In genomic region chr15:48283361-48284157, GRCh38 we compare ENCODE assay signal across 27 cellular contexts. TPM values are rescaled to one million over a fixed set of nuclear protein-coding genes. Genes with fewer than 3 reads are reported as not detected.
DNase-seq lines count a peak whose midpoint lies in the region; ATAC-seq and TF ChIP-seq lines count a peak whose summit lies in the region.
"Had no signal": no experiment of that assay in that cellular context is flagged by ENCODE, and none has a peak within 500 bp of the region (broad histone marks: within the 10 kb centered on the region; RNA-seq: fewer than 3 reads in every experiment).

No MANE protein-coding gene starts in this region.

- no peak overlapping the region for H3K9ac ChIP-seq in stomach smooth muscle (ENCODE audit: low read length in 2 of 2)

- H3K27ac ChIP-seq in right cardiac atrium (ENCODE audit: low read length) (no peak overlapping the region), stomach smooth muscle (ENCODE audit: low read length) (peak overlapping the region; percentile 18), caudate nucleus (ENCODE audit: low read depth, low read length) (no peak overlapping the region), testis (no peak overlapping the region)
- H3K27ac ChIP-seq: A549, esophagus squamous epithelium, prostate gland had no signal

- H3K9me3 ChIP-seq in right cardiac atrium (ENCODE audit: control insufficient read depth, low read length), result no peaks in the 10 kb centered on the region
- no peaks in the 10 kb centered on the region for H3K9me3 ChIP-seq in stomach smooth muscle (ENCODE audit: control insufficient read depth in 2 of 2, low read length in 2 of 2)
- no peaks in the 10 kb centered on the region for H3K9me3 ChIP-seq in testis
- H3K9me3 ChIP-seq: A549, esophagus squamous epithelium, prostate gland had no signal

- 0 out of 2 replicates have a peak overlapping the region, but pooled peaks have one; percentile 8 for H3K27ac Mint-ChIP-seq in WTC11
- H3K27ac Mint-ChIP-seq: activated naive CD8-positive, alpha-beta T cell treated with anti-CD3 and anti-CD28 coated beads, Interleukin-2, amount 10 ng/mL, durations not matched to agents 7 days and 5 days; activated T-helper 1 cell treated with anti-CD3 and anti-CD28 coated beads, Interleukin-12 subunit alpha, Interleukin-12 subunit beta, Interleukin-2, Interleukin-4 antibody, amounts not matched to agents 30 ng/mL and 10 ng/mL and 1 ng/mL, durations not matched to agents 14 hours and 24 hours and 36 hours; CD14-positive monocyte; memory B cell; natural killer cell; stimulated activated effector memory CD8-positive, alpha-beta T cell treated with anti-CD3 and anti-CD28 coated beads, Interleukin-12 subunit alpha, Interleukin-12 subunit beta, amount 100 ng/mL, for 72 hours; T-helper 2 cell treated with Interferon-gamma antibody and Interleukin-4, amounts not matched to agents 5 μg/mL and 100 μg/mL, for 36 hours had no signal

- no peaks in the 10 kb centered on the region for H3K36me3 ChIP-seq in stomach smooth muscle (ENCODE audit: control insufficient read depth in 2 of 2, insufficient read depth in 2 of 2, low read length in 2 of 2)
- no peaks in the 10 kb centered on the region for H3K36me3 ChIP-seq in testis (ENCODE audit: low read depth, missing control alignments)
- H3K36me3 ChIP-seq: esophagus squamous epithelium, prostate gland had no signal

- no peaks in the 10 kb centered on the region for H3K9me3 Mint-ChIP-seq in WTC11
- H3K9me3 Mint-ChIP-seq: activated naive CD8-positive, alpha-beta T cell treated with anti-CD3 and anti-CD28 coated beads, Interleukin-2, amount 10 ng/mL, durations not matched to agents 7 days and 5 days; activated T-helper 1 cell treated with anti-CD3 and anti-CD28 coated beads, Interleukin-12 subunit alpha, Interleukin-12 subunit beta, Interleukin-2, Interleukin-4 antibody, amounts not matched to agents 30 ng/mL and 10 ng/mL and 1 ng/mL, durations not matched to agents 14 hours and 24 hours and 36 hours; CD14-positive monocyte; central memory CD8-positive, alpha-beta T cell; memory B cell; natural killer cell; stimulated activated effector memory CD8-positive, alpha-beta T cell treated with anti-CD3 and anti-CD28 coated beads, Interleukin-12 subunit alpha, Interleukin-12 subunit beta, amount 100 ng/mL, for 72 hours; T-helper 2 cell treated with Interferon-gamma antibody and Interleukin-4, amounts not matched to agents 5 μg/mL and 100 μg/mL, for 36 hours had no signal

- no peaks in the 10 kb centered on the region for H3K27me3 ChIP-seq in right cardiac atrium (ENCODE audit: control insufficient read depth, insufficient read depth)
- H3K27me3 ChIP-seq in stomach smooth muscle (ENCODE audit: control insufficient read depth in 1 of 2, insufficient read depth in 2 of 2, low read length in 2 of 2), result no peaks in the 10 kb centered on the region
- no peaks in the 10 kb centered on the region for H3K27me3 ChIP-seq in testis

- no peaks in the 10 kb centered on the region for H3K27me3 Mint-ChIP-seq in WTC11 (ENCODE audit: low read depth)

- peaks cover 1% of the 10 kb centered on the region for H3K4me1 ChIP-seq in right cardiac atrium (ENCODE audit: control insufficient read depth, insufficient read depth, low read length)
- H3K4me1 ChIP-seq in stomach smooth muscle (ENCODE audit: control insufficient read depth, insufficient read depth, low read length), result peaks cover 30% of the 10 kb centered on the region
- H3K4me1 ChIP-seq in testis, result peaks cover 3% of the 10 kb centered on the region
- H3K4me1 ChIP-seq: prostate gland had no signal

- CTCF ChIA-PET in WTC11 (lab: Charles Lee), result interaction anchor here (0.7 to 3.5 kb wide), 6 partner anchors 11 to 320 kb away, joined by 3 to 18 read pairs (median 6); no protein-coding TSS in a partner anchor
- CTCF ChIA-PET in HEK293T (lab: Yijun Ruan, JAX), result interaction anchor here (0.8 kb wide), 1 partner anchor 198 kb away, joined by 3 read pairs; no protein-coding TSS in a partner anchor

- POLR2A ChIA-PET in WTC11 (lab: Charles Lee) (no interaction called here), HEK293T (lab: Yijun Ruan, JAX) (no interaction called here)

- DNase-seq in NCI-H345 (lab: John Stamatoyannopoulos, UW), result peak; percentile 2
- no peak for DNase-seq in NCI-H345 treated with DMSO at 0.1 percent for 48 hours (lab: John Stamatoyannopoulos, UW; ENCODE audit: unreplicated experiment)
- DNase-seq in WTC11 (ENCODE audit: low spot score), result no peak
- peak in 1 of 3 donors; percentile 5 for DNase-seq in right cardiac atrium
- no peak for DNase-seq in caudate nucleus (lab: John Stamatoyannopoulos, UW)
- DNase-seq in HEK293T (ENCODE audit: extremely low spot score), result no peak
- no peak for DNase-seq in testis
- DNase-seq: activated CD4-positive, CD25-positive, alpha-beta regulatory T cell treated with anti-CD3 and anti-CD28 coated beads, Interleukin-2, amount 50 U/mL, for 72 hours; activated naive CD8-positive, alpha-beta T cell treated with anti-CD3 and anti-CD28 coated beads, Interleukin-2, amount 10 ng/mL, durations not matched to agents 7 days and 5 days; effector CD8-positive, alpha-beta T cell; esophagus squamous epithelium; head of caudate nucleus; Karpas-422; natural killer cell; NCI-H1092 treated with DMSO at 0.1 percent for 48 hours; SIG-M5; stimulated activated CD4-positive, alpha-beta T cell treated with anti-CD3 and anti-CD28 coated beads, Interleukin-12 subunit alpha, Interleukin-12 subunit beta, amount 100 ng/mL, for 4 hours; trophoblast cell had no signal

- no peak overlapping the region for H3K4me3 Mint-ChIP-seq in WTC11
- H3K4me3 Mint-ChIP-seq: activated naive CD8-positive, alpha-beta T cell treated with anti-CD3 and anti-CD28 coated beads, Interleukin-2, amount 10 ng/mL, durations not matched to agents 7 days and 5 days; activated T-helper 1 cell treated with anti-CD3 and anti-CD28 coated beads, Interleukin-12 subunit alpha, Interleukin-12 subunit beta, Interleukin-2, Interleukin-4 antibody, amounts not matched to agents 30 ng/mL and 10 ng/mL and 1 ng/mL, durations not matched to agents 14 hours and 24 hours and 36 hours; CD14-positive monocyte; central memory CD8-positive, alpha-beta T cell; memory B cell; natural killer cell; stimulated activated effector memory CD8-positive, alpha-beta T cell treated with anti-CD3 and anti-CD28 coated beads, Interleukin-12 subunit alpha, Interleukin-12 subunit beta, amount 100 ng/mL, for 72 hours; T-helper 2 cell treated with Interferon-gamma antibody and Interleukin-4, amounts not matched to agents 5 μg/mL and 100 μg/mL, for 36 hours had no signal

- H3K4me1 Mint-ChIP-seq in WTC11, result peaks cover 62% of the 10 kb centered on the region
- H3K4me1 Mint-ChIP-seq: central memory CD8-positive, alpha-beta T cell; stimulated activated effector memory CD8-positive, alpha-beta T cell treated with anti-CD3 and anti-CD28 coated beads, Interleukin-12 subunit alpha, Interleukin-12 subunit beta, amount 100 ng/mL, for 72 hours had no signal

- no peaks in the 10 kb centered on the region for H3K36me3 Mint-ChIP-seq in WTC11
- H3K36me3 Mint-ChIP-seq: activated naive CD8-positive, alpha-beta T cell treated with anti-CD3 and anti-CD28 coated beads, Interleukin-2, amount 10 ng/mL, durations not matched to agents 7 days and 5 days; CD14-positive monocyte; memory B cell; natural killer cell; stimulated activated effector memory CD8-positive, alpha-beta T cell treated with anti-CD3 and anti-CD28 coated beads, Interleukin-12 subunit alpha, Interleukin-12 subunit beta, amount 100 ng/mL, for 72 hours had no signal

- 38% methylated on average over 6 of the region's 6 CpGs for WGBS in right cardiac atrium
- 52 to 77% methylated on average over 6 of the region's 6 CpGs for WGBS in testis, 2 donors

- intact Hi-C loops in right cardiac atrium (cut with DNase I) (loop anchor here in 1 of 4 donors (10.0 kb wide), 1 partner anchor 1089 kb away; no protein-coding TSS in a partner anchor), testis (cut with DNase I; ENCODE audit: low total_unique reads) (no loop called here)

- ATAC-seq in WTC11 (no peak), right cardiac atrium (peak; percentile 89 to 93)
- ATAC-seq: natural killer cell; stimulated activated effector memory CD8-positive, alpha-beta T cell treated with anti-CD3 and anti-CD28 coated beads, Interleukin-12 subunit alpha, Interleukin-12 subunit beta, amount 100 ng/mL, for 72 hours had no signal

- no peak for TF ChIP-seq CTCF in WTC11 (IDR thresholded peaks at IDR 0.05)
- no peak for TF ChIP-seq CTCF in testis (IDR thresholded peaks at IDR 0.05)

- TF ChIP-seq POLR2A in testis (IDR thresholded peaks at IDR 0.05), result no peak

- H3K4me3 ChIP-seq in right cardiac atrium (ENCODE audit: low read length) (no peak overlapping the region), stomach smooth muscle (ENCODE audit: low read length in 2 of 2) (no peak overlapping the region), testis (no peak overlapping the region)
- H3K4me3 ChIP-seq: A549, esophagus squamous epithelium, prostate gland had no signal

TF ChIP-seq in WTC11, 78 proteins besides CTCF, POLR2A, EP300 and RAD21 (continues in another document):
- TF ChIP-seq ZNF671 (CRISPR knock-in tag; IDR thresholded peaks at IDR 0.05), result no peak
- TF ChIP-seq NFATC4 (CRISPR knock-in tag; IDR thresholded peaks at IDR 0.05), result no peak
- TF ChIP-seq TEAD4 (CRISPR knock-in tag; IDR thresholded peaks at IDR 0.05), result no peak
- no peak for TF ChIP-seq SP1 (CRISPR knock-in tag; conservative IDR thresholded peaks at IDR 0.05)

TF ChIP-seq in HEK293T, 16 proteins besides CTCF, POLR2A, EP300 and RAD21:
- TF ChIP-seq BHLHE40 (IDR thresholded peaks at IDR 0.05; ENCODE audit: borderline replicate concordance) (no peak), ZNF384 (IDR thresholded peaks at IDR 0.05) (no peak), FOXM1 (IDR thresholded peaks at IDR 0.05; ENCODE audit: borderline replicate concordance) (no peak), FOXK2 (IDR thresholded peaks at IDR 0.05) (no peak), NFRKB (IDR thresholded peaks at IDR 0.05) (no peak), PKNOX1 (IDR thresholded peaks at IDR 0.05) (no peak)

RNA-seq across cellular contexts. Expression of gene DUT, which starts 47.7 kb away (rescaled TPM):
- total RNA-seq in WTC11 (2021) (195 to 204 TPM (median 195 TPM) in 3 replicates), right cardiac atrium (10 to 100 TPM; 71.0 to 92.1 (median 84.5) TPM), testis (10 to 100 TPM; 76.1 to 95.4 TPM)
- polyA plus RNA-seq in right cardiac atrium (75.9 TPM), testis (ENCODE audit: insufficient read depth, low read depth, low replicate concordance) (72.9 TPM)
